Comparison of ENCODE assay signal across 19 cellular contexts in genomic region chr7:103063895-103064294, GRCh38. TPM values are rescaled to one million over a fixed set of nuclear protein-coding genes. Genes with fewer than 3 reads are reported as not detected.
DNase-seq lines count a peak whose midpoint lies in the region; ATAC-seq, FAIRE-seq and TF ChIP-seq lines count a peak whose summit lies in the region.
"Had no signal": no experiment of that assay in that cellular context is flagged by ENCODE, and none has a peak within 500 bp of the region (broad histone marks: within the 10 kb centered on the region; RNA-seq: fewer than 3 reads in every experiment).

No MANE protein-coding gene starts in this region.

- no peak for ATAC-seq in SK-N-SH treated with all-trans-retinoic acid at 6 μM for 48 hours
- ATAC-seq in Panc1 = no peak
- peak; percentile 25 for ATAC-seq in foreskin keratinocyte
- no peak for ATAC-seq in HG02970 (IDR thresholded peaks at IDR 0.05; ENCODE audit: low FRiP score, unreplicated experiment)
- ATAC-seq: Right ventricle myocardium inferior had no signal

- intact Hi-C loops in Panc1 (cut with micrococcal nuclease; ENCODE audit: unreplicated experiment) = loop anchor here (5.0 kb wide), 1 partner anchor 307 kb away; no protein-coding TSS in a partner anchor

- peaks cover 8% of the 10 kb centered on the region for H3F3A ChIP-seq in SK-N-SH (replicated peaks; ENCODE audit: insufficient read depth)

- H3K4me3 ChIP-seq in SK-N-SH (ENCODE audit: low read depth in 2 of 2, low read length in 1 of 2) = no peak overlapping the region
- H3K4me3 ChIP-seq in Panc1 (ENCODE audit: low read depth in 2 of 2, low read length in 2 of 2) = no peak overlapping the region
- H3K4me3 ChIP-seq: SK-N-MC had no signal

- H3K36me3 ChIP-seq in SK-N-SH (replicated peaks in 1 of 2; ENCODE audit: control insufficient read depth in 1 of 2, insufficient read depth in 2 of 2, low read length in 1 of 2) (no peaks in the 10 kb centered on the region), Panc1 (ENCODE audit: control insufficient read depth, insufficient read depth, low read length) (no peaks in the 10 kb centered on the region)

- no peaks in the 10 kb centered on the region for H3K9me3 Mint-ChIP-seq in activated naive CD8-positive, alpha-beta T cell treated with anti-CD3 and anti-CD28 coated beads for 36 hours

- H3K4me3 Mint-ChIP-seq in activated naive CD8-positive, alpha-beta T cell treated with anti-CD3 and anti-CD28 coated beads for 36 hours = no peak overlapping the region

- H3K27me3 Mint-ChIP-seq in activated naive CD8-positive, alpha-beta T cell treated with anti-CD3 and anti-CD28 coated beads for 36 hours = no peaks in the 10 kb centered on the region

- H3K9me2 ChIP-seq in SK-N-SH = no peaks in the 10 kb centered on the region

- H3K4me1 Mint-ChIP-seq in activated naive CD8-positive, alpha-beta T cell treated with anti-CD3 and anti-CD28 coated beads for 36 hours = no peaks in the 10 kb centered on the region

- no peak overlapping the region for H3K27ac Mint-ChIP-seq in activated naive CD8-positive, alpha-beta T cell treated with anti-CD3 and anti-CD28 coated beads for 36 hours

- H3K79me2 ChIP-seq in SK-N-SH (ENCODE audit: insufficient read depth) = no peaks in the 10 kb centered on the region

- H2AFZ ChIP-seq in SK-N-SH (ENCODE audit: low read depth) = no peak overlapping the region

- H3K4me1 ChIP-seq in SK-N-SH (ENCODE audit: control insufficient read depth in 1 of 2, insufficient read depth in 2 of 2, low read depth in 1 of 2, low read length in 1 of 2) (no peaks in the 10 kb centered on the region; a peak in 1 of 4 replicates), Panc1 (ENCODE audit: control insufficient read depth, insufficient read depth, low read length) (peaks cover 7% of the 10 kb centered on the region; the same call in 1 of the 2 replicates), foreskin keratinocyte (no peaks in the 10 kb centered on the region)

- no peaks in the 10 kb centered on the region for H4K20me1 ChIP-seq in SK-N-SH (ENCODE audit: insufficient read depth)

- TF ChIP-seq EP300 in SK-N-SH (IDR thresholded peaks at IDR 0.05; ENCODE audit: borderline replicate concordance in 1 of 2, low read depth in 1 of 2, low read length in 1 of 2) = no peak

- H3K9ac ChIP-seq in SK-N-SH = no peak overlapping the region
- H3K9ac ChIP-seq: KMS-11 had no signal

- no peak for TF ChIP-seq RAD21 in SK-N-SH (IDR thresholded peaks at IDR 0.05; ENCODE audit: low read length)

- H3K36me3 Mint-ChIP-seq in activated naive CD8-positive, alpha-beta T cell treated with anti-CD3 and anti-CD28 coated beads for 36 hours = no peaks in the 10 kb centered on the region

- POLR2A ChIA-PET in SK-N-SH (lab: Yijun Ruan, JAX) (no interaction called here), Panc1 (lab: Charles Lee) (no interaction called here)

- in situ Hi-C loops in Panc1 (cut with HindIII; ENCODE audit: low pct_unique_long_range_greater_than_20kb, low sequenced_read_pairs) = no loop called here

- H3K27ac ChIP-seq in SK-N-SH (ENCODE audit: low read depth in 2 of 2, low read length in 1 of 2) = no peak overlapping the region
- peak overlapping the region; percentile 34; the same call in 1 of the 2 replicates for H3K27ac ChIP-seq in Panc1 (ENCODE audit: low read length)
- H3K27ac ChIP-seq in foreskin keratinocyte = no peak overlapping the region
- H3K27ac ChIP-seq: C4-2B, KMS-11, SK-N-MC had no signal

- no TSS peak for BruUV-seq in Panc1 (replicated peaks; lab: Mats Ljungman, UMichigan)

- no peak for FAIRE-seq in GM19239 (lab: Jason Lieb, UNC)
- FAIRE-seq: A204.1 had no signal

- CTCF ChIA-PET in SK-N-SH (lab: Yijun Ruan, JAX) = no interaction called here
- CTCF ChIA-PET in Panc1 (lab: Charles Lee) = no interaction called here

- no peaks in the 10 kb centered on the region for H3K27me3 ChIP-seq in SK-N-SH (ENCODE audit: insufficient read depth)
- no peaks in the 10 kb centered on the region for H3K27me3 ChIP-seq in Panc1 (ENCODE audit: control insufficient read depth, insufficient read depth, low read length)
- no peaks in the 10 kb centered on the region for H3K27me3 ChIP-seq in foreskin keratinocyte

- H3K9me3 ChIP-seq in SK-N-SH (no peaks in the 10 kb centered on the region), Panc1 (ENCODE audit: control insufficient read depth, insufficient read depth, low read depth, low read length) (no peaks in the 10 kb centered on the region)

- H3K4me2 ChIP-seq in SK-N-SH = no peak overlapping the region
- H3K4me2 ChIP-seq: KMS-11 had no signal

- DNase-seq in SK-N-SH = no peak
- no peak for DNase-seq in Panc1 (ENCODE audit: low read depth, low spot score)
- DNase-seq in foreskin keratinocyte = no peak
- no peak for DNase-seq in activated naive CD8-positive, alpha-beta T cell treated with anti-CD3 and anti-CD28 coated beads for 36 hours
- no peak for DNase-seq in GM19239 (ENCODE audit: insufficient read length, low spot score)
- no peak for DNase-seq in activated CD4-positive, alpha-beta T cell treated with anti-CD3 and anti-CD28 coated beads for 1 hour
- DNase-seq: HCEC 1CT, NCI-H1092, NCI-H146, NCI-H2081, NCI-H510A treated with DMSO at 0.1 percent for 48 hours, NCI-H82 had no signal

- 93% methylated on average over 3 of the region's 3 CpGs for WGBS in SK-N-SH (ENCODE audit: low lambda C conversion rate)

- TF ChIP-seq CTCF in SK-N-SH (IDR thresholded peaks at IDR 0.05) = peak; percentile 11; the same call in 1 of the 2 replicates
- no peak; the same call in 1 of the 2 replicates for TF ChIP-seq CTCF in Panc1 (IDR thresholded peaks at IDR 0.05)
- peak; percentile 22 for TF ChIP-seq CTCF in foreskin keratinocyte (conservative IDR thresholded peaks at IDR 0.05)

TF ChIP-seq in SK-N-SH, 30 proteins besides CTCF, POLR2A, EP300 and RAD21 (continues in another document):
- TF ChIP-seq SMC3 (IDR thresholded peaks at IDR 0.05; ENCODE audit: low read depth, low read length) = no peak
- TF ChIP-seq MEF2A (IDR thresholded peaks at IDR 0.05; ENCODE audit: borderline replicate concordance, low read depth) = no peak
- no peak for TF ChIP-seq CHD2 (IDR thresholded peaks at IDR 0.05; ENCODE audit: low read length, partially characterized antibody)
- no peak for TF ChIP-seq FOXM1 (IDR thresholded peaks at IDR 0.05; ENCODE audit: low read depth)
- no peak for TF ChIP-seq FOXJ3 (CRISPR knock-in tag; IDR thresholded peaks at IDR 0.05)
- no peak for TF ChIP-seq TCF12 (IDR thresholded peaks at IDR 0.05)
- TF ChIP-seq MAX (IDR thresholded peaks at IDR 0.05; ENCODE audit: low read depth) = no peak
- no peak for TF ChIP-seq MXI1 (IDR thresholded peaks at IDR 0.05; ENCODE audit: low read depth, low read length)

TF ChIP-seq in SK-N-SH treated with all-trans-retinoic acid at 6 μM for 48 hours, 23 proteins besides CTCF, POLR2A, EP300 and RAD21:
- TF ChIP-seq ZFP3 (CRISPR knock-in tag; IDR thresholded peaks at IDR 0.05) = no peak
- no peak for TF ChIP-seq CSDC2 (CRISPR knock-in tag; IDR thresholded peaks at IDR 0.05)
- no peak for TF ChIP-seq POU6F1 (CRISPR knock-in tag; IDR thresholded peaks at IDR 0.05; ENCODE audit: borderline replicate concordance, low read depth)
- no peak for TF ChIP-seq ARNTL (CRISPR knock-in tag; IDR thresholded peaks at IDR 0.05; ENCODE audit: borderline replicate concordance, low read depth)
- no peak for TF ChIP-seq ZFP30 (CRISPR knock-in tag; IDR thresholded peaks at IDR 0.05)
- no peak for TF ChIP-seq ZNF8 (CRISPR knock-in tag; IDR thresholded peaks at IDR 0.05)
- TF ChIP-seq RARB (CRISPR knock-in tag; IDR thresholded peaks at IDR 0.05) = no peak
- TF ChIP-seq ZC3H10 (CRISPR knock-in tag; IDR thresholded peaks at IDR 0.05) = no peak
- TF ChIP-seq ZNF565 (CRISPR knock-in tag; conservative IDR thresholded peaks at IDR 0.05; ENCODE audit: low read depth) = no peak
- TF ChIP-seq TCF4 (CRISPR knock-in tag; IDR thresholded peaks at IDR 0.05; ENCODE audit: borderline replicate concordance) = no peak
- TF ChIP-seq ESRRG (CRISPR knock-in tag; IDR thresholded peaks at IDR 0.05) = no peak
- TF ChIP-seq GLIS3 (CRISPR knock-in tag; IDR thresholded peaks at IDR 0.05) = no peak
- no peak for TF ChIP-seq PPARA (CRISPR knock-in tag; IDR thresholded peaks at IDR 0.05; ENCODE audit: borderline replicate concordance)
- no peak for TF ChIP-seq ZNF70 (CRISPR knock-in tag; IDR thresholded peaks at IDR 0.05)
- TF ChIP-seq SNAI2 (CRISPR knock-in tag; IDR thresholded peaks at IDR 0.05) = no peak
- no peak for TF ChIP-seq ISL1 (CRISPR knock-in tag; IDR thresholded peaks at IDR 0.05)
- no peak for TF ChIP-seq BACH2 (CRISPR knock-in tag; IDR thresholded peaks at IDR 0.05; ENCODE audit: borderline replicate concordance)
- no peak for TF ChIP-seq TOX (CRISPR knock-in tag; IDR thresholded peaks at IDR 0.05; ENCODE audit: borderline replicate concordance)
TF ChIP-seq in SK-N-SH treated with all-trans-retinoic acid at 6 μM for 48 hours: peak in this region for 0.

RNA-seq across cellular contexts. Expression of gene FBXL13, which starts 10.7 kb away (rescaled TPM):
- polyA plus RNA-seq in SK-N-SH (2012; rRNA removed) = 1.1 and 2.0 TPM in 2 replicates
- 1.7 and 2.3 TPM in 2 replicates for polyA plus RNA-seq in SK-N-SH (2012; cell fraction: cytosol; rRNA removed)
- polyA plus RNA-seq in SK-N-SH (2012; cell fraction: nucleus; rRNA removed) = 1.3 and 3.0 TPM in 2 replicates
- total RNA-seq in Panc1 (2021; ENCODE audit: unreplicated experiment) = 2.5 TPM
- 0.70 TPM for polyA plus RNA-seq in Panc1 (2012; ENCODE audit: insufficient read length)
- 0.17 and 0.35 TPM in 2 replicates for total RNA-seq in foreskin keratinocyte
- 0.30 TPM in 1 of 2 replicates, not detected in the other for polyA plus RNA-seq in foreskin keratinocyte
- total RNA-seq in activated naive CD8-positive, alpha-beta T cell treated with anti-CD3 and anti-CD28 coated beads for 36 hours = under 1 TPM; 0.78 to 0.82 TPM

RNA-seq across cellular contexts. Expression of gene ARMC10, which starts 11.0 kb away (rescaled TPM):
- polyA plus RNA-seq in SK-N-SH (2012; rRNA removed) (43.4 and 54.1 TPM in 2 replicates), foreskin keratinocyte (27.0 and 37.1 TPM in 2 replicates)
- 66.6 and 78.4 TPM in 2 replicates for polyA plus RNA-seq in SK-N-SH (2012; cell fraction: cytosol; rRNA removed)
- polyA plus RNA-seq in SK-N-SH (2012; cell fraction: nucleus; rRNA removed) = 22.6 and 37.9 TPM in 2 replicates
- total RNA-seq in Panc1 (2021; ENCODE audit: unreplicated experiment) (73.2 TPM), foreskin keratinocyte (33.9 and 38.2 TPM in 2 replicates)
- polyA plus RNA-seq in Panc1 (2012; ENCODE audit: insufficient read length) = 63.2 TPM
- 10 to 100 TPM; 51.1 to 54.1 TPM for total RNA-seq in activated naive CD8-positive, alpha-beta T cell treated with anti-CD3 and anti-CD28 coated beads for 36 hours
